ENCODE assay signal across 8 cellular contexts in genomic region chr1:53278294-53278693, GRCh38. TPM values are rescaled to one million over a fixed set of nuclear protein-coding genes. Genes with fewer than 3 reads are reported as not detected.
DNase-seq lines count a peak whose midpoint lies in the region; ATAC-seq, FAIRE-seq and TF ChIP-seq lines count a peak whose summit lies in the region.

No MANE protein-coding gene starts in this region.

- H4K20me1 ChIP-seq in endothelial cell of umbilical vein (replicated peaks; ENCODE audit: control insufficient read depth, extremely low read depth, insufficient read depth, low read length), result no peaks in the 10 kb centered on the region

- H3K4me2 ChIP-seq in endothelial cell of umbilical vein (ENCODE audit: insufficient read depth, low read length), result no peak overlapping the region

- H2AFZ ChIP-seq in endothelial cell of umbilical vein (ENCODE audit: low read depth, low read length), result no peak overlapping the region

- H3K9me3 ChIP-seq in endothelial cell of umbilical vein (replicated peaks; ENCODE audit: control insufficient read depth, insufficient read depth, low read length) (no peaks in the 10 kb centered on the region), stomach (no peaks in the 10 kb centered on the region)

- H3K27me3 ChIP-seq in endothelial cell of umbilical vein (ENCODE audit: control insufficient read depth in 2 of 2, insufficient read depth in 2 of 2, low read length in 2 of 2), result no peaks in the 10 kb centered on the region
- H3K27me3 ChIP-seq in stomach, result no peaks in the 10 kb centered on the region

- H3K4me1 Mint-ChIP-seq in nephron progenitor cell, result peaks cover 12% of the 10 kb centered on the region

- TF ChIP-seq POLR2A in endothelial cell of umbilical vein (IDR thresholded peaks at IDR 0.05; ENCODE audit: low read depth, low read length) (no peak), stomach (IDR thresholded peaks at IDR 0.05) (no peak)

- dilution Hi-C loops in endothelial cell of umbilical vein (cut with MboI; ENCODE audit: extremely low pct_ligation_motif_present, low sequenced_read_pairs), result no loop called here

- intact Hi-C loops in endothelial cell of umbilical vein (cut with micrococcal nuclease) (loop anchor here (1.0 to 5.0 kb wide), 3 partner anchors 49 to 194 kb away; no protein-coding TSS in a partner anchor), stomach (cut with DNase I; ENCODE audit: low total_unique reads) (loop anchor here (5.0 kb wide), 1 partner anchor 114 kb away; no protein-coding TSS in a partner anchor)

- peak; percentile 79 to 83 for TF ChIP-seq CTCF in endothelial cell of umbilical vein (IDR thresholded peaks at IDR 0.05; ENCODE audit: extremely low read depth in 1 of 2, insufficient read depth in 1 of 2, low read depth in 1 of 2, low read length in 2 of 2)
- TF ChIP-seq CTCF in nephron progenitor cell (IDR thresholded peaks at IDR 0.05), result peak; percentile 90
- peak in 5 of 7 experiments; percentile 74 to 92 (median 82) for TF ChIP-seq CTCF in stomach (IDR thresholded peaks at IDR 0.05)

- H3K27ac ChIP-seq in endothelial cell of umbilical vein (ENCODE audit: insufficient read depth, low read depth, low read length) (no peak overlapping the region), stomach (no peak overlapping the region)

- no peak overlapping the region for H3K9ac ChIP-seq in endothelial cell of umbilical vein (replicated peaks; ENCODE audit: extremely low read depth, insufficient read depth, low read length)

- no peak for ATAC-seq in HG02588 (IDR thresholded peaks at IDR 0.05; ENCODE audit: unreplicated experiment)

- WGBS in stomach, 5 donors, result 14 to 18% (median 16%) methylated on average over 8 of the region's 8 CpGs

- TF ChIP-seq EP300 in stomach (IDR thresholded peaks at IDR 0.05), result no peak

- H3K9me3 Mint-ChIP-seq in nephron progenitor cell, result no peaks in the 10 kb centered on the region

- H3K36me3 Mint-ChIP-seq in nephron progenitor cell (ENCODE audit: low read depth), result peaks cover 16% of the 10 kb centered on the region

- H3K27ac Mint-ChIP-seq in nephron progenitor cell, result no peak overlapping the region

- no TSS peak for BruUV-seq in endothelial cell of umbilical vein (replicated peaks; lab: Mats Ljungman, UMichigan)

- POLR2A ChIA-PET in endothelial cell of umbilical vein (lab: Charles Lee), result interaction anchor here (0.7 kb wide), 1 partner anchor 45 kb away, joined by 3 read pairs; no protein-coding TSS in a partner anchor

- peak; percentile 66 for FAIRE-seq in endothelial cell of umbilical vein (lab: Jason Lieb, UNC)

- DNase-seq in NCI-H510A treated with DMSO at 0.1 percent for 48 hours (lab: John Stamatoyannopoulos, UW) (peak; percentile 18), NCI-H510A (lab: John Stamatoyannopoulos, UW) (no peak), NCI-H460 (ENCODE audit: extremely low read depth, low read depth) (peak; percentile 29), endothelial cell of umbilical vein (ENCODE audit: low read depth, low spot score) (peak; percentile 36), nephron progenitor cell (peak; percentile 81), stomach (peak; percentile 70)
- DNase-seq in activated CD8-positive, alpha-beta memory T cell treated with anti-CD3 and anti-CD28 coated beads for 48 hours (ENCODE audit: low read depth in 2 of 3, low spot score in 2 of 3), result peak; percentile 14 to 58 (median 53)

- H3K4me3 Mint-ChIP-seq in nephron progenitor cell, result no peak overlapping the region

- H3K9me1 ChIP-seq in endothelial cell of umbilical vein (replicated peaks; ENCODE audit: control insufficient read depth, extremely low read depth, insufficient read depth, low read length), result no peaks in the 10 kb centered on the region

- no peaks in the 10 kb centered on the region for H3K27me3 Mint-ChIP-seq in nephron progenitor cell (ENCODE audit: low read depth, poor library complexity)

- no peaks in the 10 kb centered on the region for H3K4me1 ChIP-seq in endothelial cell of umbilical vein (ENCODE audit: control insufficient read depth, extremely low read depth, insufficient read depth, low read length)
- no peaks in the 10 kb centered on the region for H3K4me1 ChIP-seq in stomach

- H3K4me3 ChIP-seq in endothelial cell of umbilical vein (replicated peaks in 1 of 3; ENCODE audit: insufficient read depth in 1 of 3, low read depth in 1 of 3, low read length in 3 of 3), result no peak overlapping the region
- H3K4me3 ChIP-seq in stomach, result no peak overlapping the region

- H3K36me3 ChIP-seq in endothelial cell of umbilical vein (ENCODE audit: control insufficient read depth in 2 of 2, extremely low read depth in 1 of 2, insufficient read depth in 2 of 2, low read length in 2 of 2) (peaks cover 0 to 4% of the 10 kb centered on the region in 2 experiments), stomach (no peaks in the 10 kb centered on the region)

- H3K79me2 ChIP-seq in endothelial cell of umbilical vein (ENCODE audit: control insufficient read depth, insufficient read depth, low read length), result no peaks in the 10 kb centered on the region

- CTCF ChIA-PET in endothelial cell of umbilical vein (lab: Charles Lee), result interaction anchor here (0.6 to 6.6 kb wide), 28 partner anchors 8 to 437 kb away, joined by 3 to 271 read pairs (median 3); no protein-coding TSS in a partner anchor

TF ChIP-seq in endothelial cell of umbilical vein, 7 proteins besides CTCF, POLR2A, EP300 and RAD21:
- TF ChIP-seq EZH2 (IDR thresholded peaks at IDR 0.05; ENCODE audit: borderline replicate concordance, low read depth, low read length, severe bottlenecking) (no peak), JUN (IDR thresholded peaks at IDR 0.05; ENCODE audit: borderline replicate concordance, insufficient read depth, insufficient read length, low read depth) (no peak), FOS (IDR thresholded peaks at IDR 0.05; ENCODE audit: borderline replicate concordance, insufficient read depth, low read length) (no peak), MYC (IDR thresholded peaks at IDR 0.05; ENCODE audit: low read depth, low read length) (no peak), GATA2 (IDR thresholded peaks at IDR 0.05; ENCODE audit: insufficient read depth, insufficient read length, low read depth, low read length) (no peak), POLR2AphosphoS5 (IDR thresholded peaks at IDR 0.05; ENCODE audit: insufficient read depth, low read depth, low read length) (no peak)
- TF ChIP-seq, protein P1, sequence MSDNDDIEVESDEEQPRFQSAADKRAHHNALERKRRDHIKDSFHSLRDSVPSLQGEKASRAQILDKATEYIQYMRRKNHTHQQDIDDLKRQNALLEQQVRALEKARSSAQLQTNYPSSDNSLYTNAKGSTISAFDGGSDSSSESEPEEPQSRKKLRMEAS (IDR thresholded peaks at IDR 0.05; ENCODE audit: insufficient read depth, insufficient read length), result no peak

RNA-seq across cellular contexts. Expression of gene MAGOH, which starts 40.0 kb away (rescaled TPM):
- total RNA-seq in NCI-H460 (2014; rRNA removed; shearing (Covaris generic)), result 57.6 and 78.6 TPM in 2 replicates
- 13.3 and 36.0 TPM in 2 replicates for polyA plus RNA-seq in NCI-H460 (2014; cell fraction: nucleus; rRNA removed)
- total RNA-seq in endothelial cell of umbilical vein (59.8 and 60.1 TPM in 2 replicates), stomach (10 to 100 TPM in 3 of 5 donors, 1 to 10 TPM in 2; 2.9 to 58.3 (median 25.5) TPM)
- polyA plus RNA-seq in endothelial cell of umbilical vein (16.0 and 25.9 TPM in 2 replicates), stomach (100 to 1,000 TPM in 1 of 3 donors, 10 to 100 TPM in 2; 73.3 to 105 (median 81.9) TPM)
- polyA plus RNA-seq in endothelial cell of umbilical vein (2011; cell fraction: cytosol; rRNA removed), result 27.5 and 32.0 TPM in 2 replicates
- polyA plus RNA-seq in endothelial cell of umbilical vein (2011; cell fraction: nucleus; rRNA removed), result 7.9 and 20.8 TPM in 2 replicates
- polyA plus RNA-seq in endothelial cell of umbilical vein (2012), result 94.8 and 102 TPM in 2 replicates
- polyA minus RNA-seq in endothelial cell of umbilical vein, result 41.0 and 64.8 TPM in 2 replicates
- polyA minus RNA-seq in endothelial cell of umbilical vein (2011; cell fraction: cytosol; rRNA and poly(A)+ RNA removed), result 16.2 TPM
- 12.1 and 14.4 TPM in 2 replicates for polyA minus RNA-seq in endothelial cell of umbilical vein (2011; cell fraction: nucleus; rRNA and poly(A)+ RNA removed)

RNA-seq across cellular contexts. Expression of gene LRP8, which starts 49.6 kb away (rescaled TPM):
- 52.6 and 73.1 TPM in 2 replicates for total RNA-seq in NCI-H460 (2014; rRNA removed; shearing (Covaris generic))
- polyA plus RNA-seq in NCI-H460 (2014; cell fraction: nucleus; rRNA removed), result 203 and 249 TPM in 2 replicates
- total RNA-seq in endothelial cell of umbilical vein (57.1 and 62.2 TPM in 2 replicates), stomach (10 to 100 TPM in 1 of 5 donors, 1 to 10 TPM in 3, under 1 TPM in 1; 0.58 to 26.8 (median 3.5) TPM)
- polyA plus RNA-seq in endothelial cell of umbilical vein (32.7 and 40.9 TPM in 2 replicates), stomach (1 to 10 TPM in 2 of 3 donors, under 1 TPM in 1; 0.81 to 2.9 (median 1.1) TPM)
- 29.8 and 30.0 TPM in 2 replicates for polyA plus RNA-seq in endothelial cell of umbilical vein (2011; cell fraction: cytosol; rRNA removed)
- 124 and 145 TPM in 2 replicates for polyA plus RNA-seq in endothelial cell of umbilical vein (2011; cell fraction: nucleus; rRNA removed)
- polyA plus RNA-seq in endothelial cell of umbilical vein (2012), result 26.6 and 30.5 TPM in 2 replicates
- 81.5 and 89.4 TPM in 2 replicates for polyA minus RNA-seq in endothelial cell of umbilical vein
- 59.2 TPM for polyA minus RNA-seq in endothelial cell of umbilical vein (2011; cell fraction: cytosol; rRNA and poly(A)+ RNA removed)
- polyA minus RNA-seq in endothelial cell of umbilical vein (2011; cell fraction: nucleus; rRNA and poly(A)+ RNA removed), result 51.7 and 72.7 TPM in 2 replicates

RNA-seq across cellular contexts. Expression of gene CZIB, which starts 57.9 kb away (rescaled TPM):
- total RNA-seq in NCI-H460 (2014; rRNA removed; shearing (Covaris generic)), result 48.5 and 53.5 TPM in 2 replicates
- 82.5 and 83.9 TPM in 2 replicates for polyA plus RNA-seq in NCI-H460 (2014; cell fraction: nucleus; rRNA removed)
- total RNA-seq in endothelial cell of umbilical vein, result 58.7 and 60.1 TPM in 2 replicates
- polyA plus RNA-seq in endothelial cell of umbilical vein, result 62.8 and 65.9 TPM in 2 replicates
- polyA plus RNA-seq in endothelial cell of umbilical vein (2011; cell fraction: cytosol; rRNA removed), result 85.9 and 97.2 TPM in 2 replicates
- 94.4 and 117 TPM in 2 replicates for polyA plus RNA-seq in endothelial cell of umbilical vein (2011; cell fraction: nucleus; rRNA removed)
- 61.6 and 69.7 TPM in 2 replicates for polyA plus RNA-seq in endothelial cell of umbilical vein (2012)
- 35.9 and 39.1 TPM in 2 replicates for polyA minus RNA-seq in endothelial cell of umbilical vein
- 6.9 TPM for polyA minus RNA-seq in endothelial cell of umbilical vein (2011; cell fraction: cytosol; rRNA and poly(A)+ RNA removed)
- 26.0 and 28.1 TPM in 2 replicates for polyA minus RNA-seq in endothelial cell of umbilical vein (2011; cell fraction: nucleus; rRNA and poly(A)+ RNA removed)
- 10 to 100 TPM; 31.6 to 52.7 (median 38.0) TPM for total RNA-seq in stomach
- 10 to 100 TPM; 60.8 to 78.8 (median 74.9) TPM for polyA plus RNA-seq in stomach
